8 cellular contexts compared by ENCODE assay signal in the genomic region with DNA sequence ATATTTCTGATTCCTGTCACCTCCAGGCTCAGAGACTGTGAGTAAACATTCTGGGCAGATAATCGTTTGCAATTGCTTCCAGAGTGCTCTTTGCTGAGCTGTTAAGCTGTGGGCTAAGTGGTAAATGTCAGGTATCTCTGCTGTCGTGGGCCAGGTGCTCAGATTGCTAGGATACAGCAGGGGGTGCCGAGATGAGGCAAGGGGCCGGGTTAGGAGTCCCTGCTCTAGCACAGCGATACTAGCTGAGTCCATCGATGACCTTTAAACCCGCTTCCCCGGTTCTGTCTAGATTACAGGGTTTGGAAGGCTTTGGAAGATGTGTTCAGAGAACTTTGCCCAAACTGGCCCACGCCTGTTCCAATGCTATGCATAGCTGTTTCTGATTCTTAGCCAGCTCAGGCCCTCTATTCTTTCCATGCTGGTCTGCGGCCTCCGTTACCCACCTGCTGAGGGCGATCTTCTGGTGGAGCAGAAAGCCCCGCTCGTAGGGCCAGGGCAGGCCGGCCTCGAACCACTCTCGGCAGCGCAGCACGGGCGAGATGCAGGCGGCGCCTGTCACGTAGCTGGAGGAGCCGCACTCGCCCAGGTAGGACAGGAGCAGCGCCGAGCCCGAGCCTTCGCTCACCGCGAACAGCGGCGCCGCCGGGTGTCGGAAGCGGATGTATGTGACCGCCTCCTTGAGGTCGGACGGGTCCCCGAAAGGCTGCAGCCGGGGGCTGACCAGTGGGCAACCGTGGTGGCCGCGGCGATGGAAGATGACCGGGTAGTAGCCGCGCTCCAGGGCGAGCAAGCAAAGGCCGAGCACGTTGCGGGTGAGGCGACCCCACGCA. TPM values are rescaled to one million over a fixed set of nuclear protein-coding genes. Genes with fewer than 3 reads are reported as not detected.
DNase-seq lines count a peak whose midpoint lies in the region; ATAC-seq and TF ChIP-seq lines count a peak whose summit lies in the region.

No MANE protein-coding gene starts in this region.

- peak overlapping the region in 1 of 2 experiments; percentile 85 for H3K18ac ChIP-seq in mesenchymal stem cell (ENCODE audit: low read depth in 1 of 2, low read length in 2 of 2)

- no peak for ATAC-seq in GM18505 (IDR thresholded peaks at IDR 0.05; ENCODE audit: unreplicated experiment)
- ATAC-seq in GM19324 (IDR thresholded peaks at IDR 0.05; ENCODE audit: low FRiP score, unreplicated experiment), result no peak

- peak overlapping the region in 1 of 2 experiments; percentile 72 for H3K4ac ChIP-seq in mesenchymal stem cell (ENCODE audit: low read depth in 1 of 2, low read length in 2 of 2)

- peak; percentile 50 for TF ChIP-seq CTCF in NB4 (IDR thresholded peaks at IDR 0.05; ENCODE audit: low read depth, low read length)
- no peak for TF ChIP-seq CTCF in coronary artery (IDR thresholded peaks at IDR 0.05)
- no peak for TF ChIP-seq CTCF in stomach (IDR thresholded peaks at IDR 0.05)

- no peak overlapping the region for H2BK5ac ChIP-seq in mesenchymal stem cell (ENCODE audit: low read depth, low read length, poor library complexity, severe bottlenecking)

- no peak overlapping the region for H2BK12ac ChIP-seq in mesenchymal stem cell (ENCODE audit: low read length in 2 of 2)

- TF ChIP-seq EP300 in stomach (IDR thresholded peaks at IDR 0.05), result no peak

- peak overlapping the region; percentile 73 for H2AFZ ChIP-seq in mesenchymal stem cell (ENCODE audit: low read depth, low read length)

- H3K23ac ChIP-seq in mesenchymal stem cell (ENCODE audit: low read length in 2 of 2), result peak overlapping the region in 1 of 2 experiments; percentile 84

- H3K4me2 ChIP-seq in mesenchymal stem cell (ENCODE audit: low read length, poor library complexity, severe bottlenecking), result peak overlapping the region; percentile 89

- TF ChIP-seq POLR2A in GM18505 (IDR thresholded peaks at IDR 0.05; ENCODE audit: borderline replicate concordance, extremely low read depth, insufficient read depth, insufficient read length), result peak; percentile 9
- TF ChIP-seq POLR2A in NB4 (IDR thresholded peaks at IDR 0.05; ENCODE audit: extremely low read depth, insufficient read length), result no peak
- no peak for TF ChIP-seq POLR2A in stomach (IDR thresholded peaks at IDR 0.05)

- H2BK15ac ChIP-seq in mesenchymal stem cell (ENCODE audit: low read depth, poor library complexity, severe bottlenecking), result no peak overlapping the region

- H3K79me1 ChIP-seq in mesenchymal stem cell (replicated peaks; ENCODE audit: low read length, poor library complexity, severe bottlenecking), result peaks cover 21% of the 10 kb centered on the region

- H3K9me3 ChIP-seq in mesenchymal stem cell (ENCODE audit: control insufficient read depth, low read length), result no peaks in the 10 kb centered on the region
- H3K9me3 ChIP-seq in stomach, result no peaks in the 10 kb centered on the region

- H3K27me3 ChIP-seq in mesenchymal stem cell (ENCODE audit: control insufficient read depth in 1 of 2, insufficient read depth in 1 of 2, low read length in 2 of 2) (no peaks in the 10 kb centered on the region), stomach (no peaks in the 10 kb centered on the region)

- no peak overlapping the region for H2BK120ac ChIP-seq in mesenchymal stem cell (ENCODE audit: low read depth, low read length)

- 10% methylated on average over 52 of the region's 55 CpGs for WGBS in mesenchymal stem cell
- 5 to 15% (median 12%) methylated on average over 36 to 55 of the region's 55 CpGs for WGBS in stomach, 5 donors

- H3K36me3 ChIP-seq in mesenchymal stem cell (ENCODE audit: control insufficient read depth in 1 of 2, insufficient read depth in 2 of 2, low read depth in 1 of 2, low read length in 2 of 2), result peaks cover 18 to 19% of the 10 kb centered on the region in 2 experiments
- H3K36me3 ChIP-seq in stomach, result peaks cover 0 to 19% (median 14%) of the 10 kb centered on the region in 4 donors

- H2AK5ac ChIP-seq in mesenchymal stem cell (ENCODE audit: low read length, severe bottlenecking), result no peak overlapping the region

- intact Hi-C loops in stomach (cut with DNase I; ENCODE audit: low total_unique reads), result no loop called here

- H4K8ac ChIP-seq in mesenchymal stem cell (ENCODE audit: low read length), result peak overlapping the region; percentile 88

- H4K91ac ChIP-seq in mesenchymal stem cell (ENCODE audit: low read length), result peak overlapping the region; percentile 52

- H3K9ac ChIP-seq in mesenchymal stem cell (ENCODE audit: low read length), result peak overlapping the region; percentile 55

- H3K4me1 ChIP-seq in mesenchymal stem cell (ENCODE audit: control insufficient read depth, insufficient read depth, low read depth, low read length) (peaks cover 25% of the 10 kb centered on the region), stomach (peaks cover 27 to 72% (median 66%) of the 10 kb centered on the region in 4 donors)

- DNase-seq in NB4 (ENCODE audit: low read depth) (peak; percentile 81), T-helper 9 cell (peak; percentile 46), coronary artery (ENCODE audit: low spot score) (peak; percentile 74), mesenchymal stem cell (peak; percentile 43), stomach (peak; percentile 59), NCI-H1048 (lab: John Stamatoyannopoulos, UW) (no peak)

- H3K4me3 ChIP-seq in NB4 (ENCODE audit: low read depth, low read length) (peak overlapping the region; percentile 62), coronary artery (peak overlapping the region; percentile 91), mesenchymal stem cell (ENCODE audit: insufficient read depth in 1 of 2, low read depth in 1 of 2, low read length in 2 of 2) (peak overlapping the region; percentile 75), stomach (peak overlapping the region; percentile 47 to 89 (median 60))

- peak overlapping the region in 1 of 2 experiments; percentile 86 for H3K14ac ChIP-seq in mesenchymal stem cell (ENCODE audit: low read length in 2 of 2)

- H3K27ac ChIP-seq in coronary artery (peak overlapping the region; percentile 3 to 98), mesenchymal stem cell (ENCODE audit: low read length, poor library complexity, severe bottlenecking) (no peak overlapping the region), stomach (peak overlapping the region; percentile 87 to 94 (median 91))

RNA-seq across cellular contexts. Expression of a gene that starts 1.0 kb away (rescaled TPM):
- 5.5 TPM for polyA plus RNA-seq in mesenchymal stem cell (2013, experiment 1 of 2)
- 5.2 TPM for polyA plus RNA-seq in mesenchymal stem cell (2013, experiment 2 of 2)
- 10 to 100 TPM in 2 of 5 donors, 1 to 10 TPM in 2, under 1 TPM in 1; 0.58 to 17.4 (median 9.9) TPM for total RNA-seq in stomach
- polyA plus RNA-seq in stomach, result 1 to 10 TPM; 3.1 to 5.0 (median 3.7) TPM

RNA-seq across cellular contexts. Expression of a gene that starts 2.6 kb away (rescaled TPM):
- polyA plus RNA-seq in mesenchymal stem cell (2013, experiment 1 of 2), result 23.6 TPM
- polyA plus RNA-seq in mesenchymal stem cell (2013, experiment 2 of 2), result 23.8 TPM
- total RNA-seq in stomach, result 100 to 1,000 TPM in 1 of 5 donors, 10 to 100 TPM in 4; 27.7 to 299 (median 79.5) TPM
- polyA plus RNA-seq in stomach, result 10 to 100 TPM; 39.7 to 83.0 (median 46.0) TPM

RNA-seq across cellular contexts. Expression of a gene that starts 23.6 kb away (rescaled TPM):
- polyA plus RNA-seq in mesenchymal stem cell (2013, experiment 1 of 2), result 29.2 TPM
- 28.5 TPM for polyA plus RNA-seq in mesenchymal stem cell (2013, experiment 2 of 2)
- total RNA-seq in stomach, result 10 to 100 TPM; 23.7 to 67.2 (median 34.3) TPM
- 10 to 100 TPM; 17.7 to 26.4 (median 18.9) TPM for polyA plus RNA-seq in stomach

RNA-seq across cellular contexts. Expression of a gene that starts 27.1 kb away (rescaled TPM):
- polyA plus RNA-seq in mesenchymal stem cell (2013, experiment 1 of 2), result 3.6 TPM
- 2.7 TPM for polyA plus RNA-seq in mesenchymal stem cell (2013, experiment 2 of 2)
- 10 to 100 TPM in 1 of 5 donors, 1 to 10 TPM in 3, not detected in 1; 1.8 to 12.3 (median 5.6) TPM for total RNA-seq in stomach
- polyA plus RNA-seq in stomach, result 1 to 10 TPM; 2.6 to 4.2 (median 2.9) TPM

RNA-seq across cellular contexts. Expression of a gene that starts 56.9 kb away (rescaled TPM):
- 2.9 TPM for polyA plus RNA-seq in mesenchymal stem cell (2013, experiment 1 of 2)
- polyA plus RNA-seq in mesenchymal stem cell (2013, experiment 2 of 2), result 2.5 TPM
- 10 to 100 TPM in 4 of 5 donors, 1 to 10 TPM in 1; 6.4 to 53.1 (median 20.6) TPM for total RNA-seq in stomach
- polyA plus RNA-seq in stomach, result 10 to 100 TPM in 1 of 3 donors, 1 to 10 TPM in 2; 1.1 to 17.5 (median 1.4) TPM
